ENCODE assay signal across 8 cellular contexts in genomic region chr1:147072371-147073061, GRCh38.
DNase-seq lines count a peak whose midpoint lies in the region; ATAC-seq lines count a peak whose summit lies in the region.

No MANE protein-coding gene starts in this region.

- H3K4me3 Mint-ChIP-seq in activated T-helper 17 cell treated with anti-CD3 and anti-CD28 coated beads, Interleukin-2, amount 50 U/mL, for 72 hours: peak overlapping the region; percentile 69

- H3K4me1 Mint-ChIP-seq in activated T-helper 17 cell treated with anti-CD3 and anti-CD28 coated beads, Interleukin-2, amount 50 U/mL, for 72 hours: peaks cover 11% of the 10 kb centered on the region

- peaks cover 64% of the 10 kb centered on the region for H3K27me3 Mint-ChIP-seq in activated T-helper 17 cell treated with anti-CD3 and anti-CD28 coated beads, Interleukin-2, amount 50 U/mL, for 72 hours

- H3K9ac ChIP-seq in iPS-18a (ENCODE audit: low read length) (no peak overlapping the region), skeletal muscle satellite cell (ENCODE audit: low read depth, low read length) (no peak overlapping the region)

- H3K9me3 Mint-ChIP-seq in activated T-helper 17 cell treated with anti-CD3 and anti-CD28 coated beads, Interleukin-2, amount 50 U/mL, for 72 hours: peaks cover 4% of the 10 kb centered on the region

- no peak overlapping the region for H3K27ac ChIP-seq in iPS-18a (ENCODE audit: low read length)

- no peaks in the 10 kb centered on the region for H3K36me3 Mint-ChIP-seq in activated T-helper 17 cell treated with anti-CD3 and anti-CD28 coated beads, Interleukin-2, amount 50 U/mL, for 72 hours (ENCODE audit: low read depth)

- H3K4me2 ChIP-seq in skeletal muscle satellite cell (ENCODE audit: low read length): peak overlapping the region; percentile 69

- H3K4me3 ChIP-seq in H7 (ENCODE audit: insufficient read depth, low read depth, low read length) (peak overlapping the region; percentile 43), iPS-18a (ENCODE audit: low read length) (peak overlapping the region; percentile 39), skeletal muscle satellite cell (ENCODE audit: low read length) (peak overlapping the region; percentile 60)

- H3K4me1 ChIP-seq in iPS-18a (ENCODE audit: control insufficient read depth, low read depth, low read length): no peaks in the 10 kb centered on the region
- H3K4me1 ChIP-seq in skeletal muscle satellite cell (ENCODE audit: control insufficient read depth, insufficient read depth, low read length): no peaks in the 10 kb centered on the region

- no peaks in the 10 kb centered on the region for H3K9me3 ChIP-seq in iPS-18a (ENCODE audit: control insufficient read depth, low read depth, low read length)
- no peaks in the 10 kb centered on the region for H3K9me3 ChIP-seq in skeletal muscle satellite cell (replicated peaks; ENCODE audit: low read length)

- peak; percentile 68 for DNase-seq in H7
- DNase-seq in NCI-H510A treated with DMSO at 0.1 percent for 48 hours (lab: John Stamatoyannopoulos, UW): no peak
- DNase-seq in kidney glomerular epithelial cell (lab: John Stamatoyannopoulos, UW): no peak
- no peak for DNase-seq in NCI-H2196 (lab: John Stamatoyannopoulos, UW; ENCODE audit: unreplicated experiment)

- peaks cover 51% of the 10 kb centered on the region for H3K27me3 ChIP-seq in H7 (ENCODE audit: control insufficient read depth, insufficient read depth, low read length)
- H3K27me3 ChIP-seq in iPS-18a (ENCODE audit: control insufficient read depth, insufficient read depth, low read length): peaks cover 71% of the 10 kb centered on the region
- peaks cover 68% of the 10 kb centered on the region for H3K27me3 ChIP-seq in skeletal muscle satellite cell (ENCODE audit: control insufficient read depth, insufficient read depth, low read length)

- ATAC-seq in activated T-helper 17 cell treated with anti-CD3 and anti-CD28 coated beads, Interleukin-2, amount 50 U/mL, for 72 hours (replicated peaks): peak; percentile 35
- ATAC-seq in HG03571 (IDR thresholded peaks at IDR 0.05; ENCODE audit: unreplicated experiment): no peak

- H3K36me3 ChIP-seq in H7 (replicated peaks; ENCODE audit: control insufficient read depth, insufficient read depth, low read length): no peaks in the 10 kb centered on the region
- no peaks in the 10 kb centered on the region for H3K36me3 ChIP-seq in iPS-18a (ENCODE audit: control insufficient read depth, low read depth, low read length)
- no peaks in the 10 kb centered on the region for H3K36me3 ChIP-seq in skeletal muscle satellite cell (ENCODE audit: insufficient read depth, low read length)

- no peak overlapping the region for H3K27ac Mint-ChIP-seq in activated T-helper 17 cell treated with anti-CD3 and anti-CD28 coated beads, Interleukin-2, amount 50 U/mL, for 72 hours
